ENCODE assay signal across 9 cellular contexts in genomic region chr18:49492694-49493033, GRCh38. TPM values are rescaled to one million over a fixed set of nuclear protein-coding genes. Genes with fewer than 3 reads are reported as not detected.
A peak's percentile ranks its signal among the peaks of the same experiment; 100 is the strongest.
DNase-seq lines count a peak whose midpoint lies in the region; ATAC-seq, FAIRE-seq and TF ChIP-seq lines count a peak whose summit lies in the region.
"Had no signal": no experiment of that assay in that cellular context is flagged by ENCODE, and none has a peak within 500 bp of the region (broad histone marks: within the 10 kb centered on the region; RNA-seq: fewer than 3 reads in every experiment).

No MANE protein-coding gene starts in this region.

- in situ Hi-C loops in K562 (cut with MboI) = no loop called here

- POLR2A ChIA-PET in K562 (lab: Yijun Ruan, JAX) = no interaction called here

- DNase-seq in NCI-H345 (lab: John Stamatoyannopoulos, UW) (peak; percentile 73), NCI-H345 treated with DMSO at 0.1 percent for 48 hours (lab: John Stamatoyannopoulos, UW; ENCODE audit: unreplicated experiment) (no peak), K562 (ENCODE audit: extremely low read depth in 1 of 4, low spot score in 3 of 4) (no peak), NCI-H526 treated with DMSO at 0.1 percent for 48 hours (lab: John Stamatoyannopoulos, UW) (no peak), DMS79 (lab: John Stamatoyannopoulos, UW) (no peak)

- H2AFZ ChIP-seq in K562 (ENCODE audit: low read depth, low read length) = peak overlapping the region; percentile 99

- H3K9me3 Mint-ChIP-seq in nephron = no peaks in the 10 kb centered on the region

- H3K9me3 ChIP-seq in HUES6 (ENCODE audit: control insufficient read depth, insufficient read depth, low read depth, low read length) = no peaks in the 10 kb centered on the region
- H3K9me3 ChIP-seq in K562 (replicated peaks; ENCODE audit: control insufficient read depth, insufficient read depth, low read depth, low read length) = no peaks in the 10 kb centered on the region
- H3K9me3 ChIP-seq: tibial nerve had no signal

- H3K4me3 ChIP-seq in HUES6 (ENCODE audit: low read depth, low read length) = peak overlapping the region; percentile 19; the same call in 1 of the 2 replicates
- no peak overlapping the region for H3K4me3 ChIP-seq in K562

- H3K4me1 ChIP-seq in HUES6 (ENCODE audit: control insufficient read depth, insufficient read depth, low read length) = peaks cover 28% of the 10 kb centered on the region
- peaks cover 2 to 22% of the 10 kb centered on the region in 2 experiments; a peak in 3 of 5 replicates for H3K4me1 ChIP-seq in K562 (replicated peaks in 1 of 2; ENCODE audit: control insufficient read depth in 2 of 2, insufficient read depth in 2 of 2, low read length in 2 of 2)

- peaks cover 38% of the 10 kb centered on the region for H3K79me2 ChIP-seq in K562 (ENCODE audit: control insufficient read depth, insufficient read depth, low read length)

- intact Hi-C loops in K562 (cut with micrococcal nuclease) = no loop called here

- BruUV-seq in K562 (replicated peaks; lab: Mats Ljungman, UMichigan) = no TSS peak

- no peak for TF ChIP-seq POLR2A in K562 (conservative IDR thresholded peaks at IDR 0.05)

- WGBS in K562 (ENCODE audit: insufficient coverage, low coverage, missing lambda C conversion rate) = 20% methylated on average over 6 of the region's 6 CpGs

- H3K4me1 Mint-ChIP-seq in nephron = peaks cover 53% of the 10 kb centered on the region

- ATAC-seq in K562 (no peak), HG03565 (IDR thresholded peaks at IDR 0.05; ENCODE audit: unreplicated experiment) (no peak)

- CTCF ChIA-PET in K562 (lab: Yijun Ruan, JAX; ENCODE audit: low intra/inter-chr PET ratio) = no interaction called here

- H3K4me2 ChIP-seq in K562 (ENCODE audit: insufficient read depth, low read length) = peak overlapping the region; percentile 96

- peak overlapping the region; percentile 96 to 98 (median 98) for H3K27ac Mint-ChIP-seq in nephron

- no peak for FAIRE-seq in K562 (lab: Jason Lieb, UNC)

- peak overlapping the region; percentile 32 for H3K9ac ChIP-seq in HUES6 (ENCODE audit: low read length)
- H3K9ac ChIP-seq in K562 (ENCODE audit: insufficient read depth in 1 of 2, low read depth in 2 of 2, low read length in 2 of 2) = peak overlapping the region; percentile 38 to 99; a peak in 3 of 4 replicates

- H3K9me1 ChIP-seq in K562 (ENCODE audit: control insufficient read depth, insufficient read depth, low read length) = no peaks in the 10 kb centered on the region

- H3K4me3 Mint-ChIP-seq in nephron = peak overlapping the region; percentile 90 to 99 (median 96)

- H3K27me3 ChIP-seq in HUES6 (ENCODE audit: control insufficient read depth, insufficient read depth, low read length) (no peaks in the 10 kb centered on the region), K562 (ENCODE audit: control insufficient read depth in 2 of 2, insufficient read depth in 2 of 2, low read length in 2 of 2) (no peaks in the 10 kb centered on the region)
- H3K27me3 ChIP-seq: tibial nerve had no signal

- peaks cover 12% of the 10 kb centered on the region; the same call in 1 of the 2 replicates for H4K20me1 ChIP-seq in K562 (replicated peaks; ENCODE audit: control insufficient read depth, insufficient read depth, low read length)

- H3K27ac ChIP-seq in HUES6 (ENCODE audit: low read depth, low read length) (no peak overlapping the region), K562 (ENCODE audit: extremely low read depth, low read depth, low read length) (peak overlapping the region; percentile 65)

- H3K36me3 ChIP-seq in HUES6 (ENCODE audit: control insufficient read depth, insufficient read depth, low read length) (peaks cover 43% of the 10 kb centered on the region), K562 (ENCODE audit: control insufficient read depth, insufficient read depth, low read length) (peaks cover 43% of the 10 kb centered on the region)

- peaks cover 41% of the 10 kb centered on the region for H3K36me3 Mint-ChIP-seq in nephron (ENCODE audit: low read depth)

- no peak for TF ChIP-seq EP300 in K562 (IDR thresholded peaks at IDR 0.05; ENCODE audit: low read length)

- TF ChIP-seq RAD21 in K562 (CRISPR knock-in tag; conservative IDR thresholded peaks at IDR 0.05 in 1 of 2, IDR thresholded peaks at IDR 0.05 in 1 of 2) = no peak

- peaks cover 2% of the 10 kb centered on the region for H3K27me3 Mint-ChIP-seq in nephron (ENCODE audit: low read depth)

- TF ChIP-seq CTCF in K562 (IDR thresholded peaks at IDR 0.05 in 2 of 3, conservative IDR thresholded peaks at IDR 0.05 in 1 of 3; ENCODE audit: insufficient read depth in 2 of 3, low read depth in 1 of 3, low read length in 3 of 3) (no peak), nephron (IDR thresholded peaks at IDR 0.05; ENCODE audit: unreplicated experiment in 3 of 3) (no peak)

TF ChIP-seq in K562, 482 proteins besides CTCF, POLR2A, EP300 and RAD21 (continues in another document):
- TF ChIP-seq TOE1 (IDR thresholded peaks at IDR 0.05; ENCODE audit: borderline replicate concordance) (0 out of 2 replicates have a peak, but pooled peaks have one; percentile 5), TOE1 (CRISPR knock-in tag; IDR thresholded peaks at IDR 0.05; ENCODE audit: borderline replicate concordance, low read depth) (no peak)

RNA-seq across cellular contexts. Expression of gene RPL17, which starts 0.4 kb away (rescaled TPM):
- 447 and 823 TPM in 2 replicates for total RNA-seq in K562 (2011; cell fraction: chromatin; rRNA removed; ENCODE audit: low replicate concordance)
- 475 and 541 TPM in 2 replicates for total RNA-seq in K562 (2011; cell fraction: nucleolus; rRNA removed)
- total RNA-seq in K562 (2011; cell fraction: nucleoplasm; rRNA removed) = 825 and 1,264 TPM in 2 replicates
- 1,802 and 1,882 TPM in 2 replicates for total RNA-seq in K562 (2014; rRNA removed)
- 2,908 and 3,069 TPM in 2 replicates for total RNA-seq in K562 (2014; rRNA removed; fragmentation: Illumina TruSeq; extraction: Trizol)
- total RNA-seq in K562 (2015; rRNA removed; fragmentation: Illumina TruSeq; extraction: Trizol) = 2,586 and 2,715 TPM in 2 replicates
- total RNA-seq in K562 (2021) = 1,616 and 1,743 TPM in 2 replicates
- 3,820 and 3,853 TPM in 2 replicates for polyA plus RNA-seq in K562 (2011; rRNA removed)
- 1,711 and 3,017 TPM in 2 replicates for polyA plus RNA-seq in K562 (2011; cell fraction: cytosol; rRNA removed)
- polyA plus RNA-seq in K562 (2011; cell fraction: nucleus; rRNA removed) = 903 and 1,882 TPM in 2 replicates
- polyA plus RNA-seq in K562 (2012) = 3,078 and 3,615 TPM in 2 replicates
- polyA plus RNA-seq in K562 (2014; fragmentation: Illumina TruSeq; extraction: Trizol) = 2,347 and 2,369 TPM in 2 replicates
- 1,000 to 10,000 TPM; 1,742 to 1,931 TPM for polyA plus RNA-seq in K562 (2014; fragmentation: Nextera tagmentation; extraction: Ambion mirVana)
- 2,595 and 2,810 TPM in 2 replicates for polyA plus RNA-seq in K562 (2014; rRNA removed)
- 1,907 and 2,118 TPM in 2 replicates for polyA minus RNA-seq in K562 (2011; rRNA and poly(A)+ RNA removed)
- 464 and 522 TPM in 2 replicates for polyA minus RNA-seq in K562 (2011; cell fraction: cytosol; rRNA and poly(A)+ RNA removed)
- 222 and 477 TPM in 2 replicates for polyA minus RNA-seq in K562 (2011; cell fraction: nucleus; rRNA and poly(A)+ RNA removed)

RNA-seq across cellular contexts. Expression of gene C18orf32, which starts 5.6 kb away (rescaled TPM):
- 5.0 and 10.9 TPM in 2 replicates for total RNA-seq in K562 (2011; cell fraction: chromatin; rRNA removed; ENCODE audit: low replicate concordance)
- 4.2 and 5.0 TPM in 2 replicates for total RNA-seq in K562 (2011; cell fraction: nucleolus; rRNA removed)
- 6.8 and 14.1 TPM in 2 replicates for total RNA-seq in K562 (2011; cell fraction: nucleoplasm; rRNA removed)
- 8.5 and 9.6 TPM in 2 replicates for total RNA-seq in K562 (2014; rRNA removed)
- total RNA-seq in K562 (2014; rRNA removed; fragmentation: Illumina TruSeq; extraction: Trizol) = 20.1 and 25.8 TPM in 2 replicates
- 10.5 and 14.3 TPM in 2 replicates for total RNA-seq in K562 (2015; rRNA removed; fragmentation: Illumina TruSeq; extraction: Trizol)
- total RNA-seq in K562 (2021) = 20.4 and 23.2 TPM in 2 replicates
- polyA plus RNA-seq in K562 (2011; rRNA removed) = 11.5 and 18.7 TPM in 2 replicates
- 10.0 and 11.9 TPM in 2 replicates for polyA plus RNA-seq in K562 (2011; cell fraction: cytosol; rRNA removed)
- polyA plus RNA-seq in K562 (2011; cell fraction: nucleus; rRNA removed) = 3.9 and 6.2 TPM in 2 replicates
- 12.6 and 22.2 TPM in 2 replicates for polyA plus RNA-seq in K562 (2012)
- polyA plus RNA-seq in K562 (2014; fragmentation: Illumina TruSeq; extraction: Trizol) = 17.6 and 21.2 TPM in 2 replicates
- polyA plus RNA-seq in K562 (2014; fragmentation: Nextera tagmentation; extraction: Ambion mirVana) = 10 to 100 TPM; 30.1 to 35.0 TPM
- 28.8 and 32.5 TPM in 2 replicates for polyA plus RNA-seq in K562 (2014; rRNA removed)
- polyA minus RNA-seq in K562 (2011; rRNA and poly(A)+ RNA removed) = 1.6 and 2.2 TPM in 2 replicates
- polyA minus RNA-seq in K562 (2011; cell fraction: cytosol; rRNA and poly(A)+ RNA removed) = 2.4 and 4.2 TPM in 2 replicates
- polyA minus RNA-seq in K562 (2011; cell fraction: nucleus; rRNA and poly(A)+ RNA removed) = 1.5 and 3.1 TPM in 2 replicates

RNA-seq across cellular contexts. Expression of gene DYM, which starts 32.2 kb away (rescaled TPM):
- total RNA-seq in K562 (2011; cell fraction: chromatin; rRNA removed; ENCODE audit: low replicate concordance) = 77.7 and 126 TPM in 2 replicates
- 56.0 and 58.8 TPM in 2 replicates for total RNA-seq in K562 (2011; cell fraction: nucleolus; rRNA removed)
- 42.7 and 53.3 TPM in 2 replicates for total RNA-seq in K562 (2011; cell fraction: nucleoplasm; rRNA removed)
- total RNA-seq in K562 (2014; rRNA removed) = 29.4 and 51.0 TPM in 2 replicates
- 23.9 and 29.3 TPM in 2 replicates for total RNA-seq in K562 (2014; rRNA removed; fragmentation: Illumina TruSeq; extraction: Trizol)
- total RNA-seq in K562 (2015; rRNA removed; fragmentation: Illumina TruSeq; extraction: Trizol) = 22.3 and 28.7 TPM in 2 replicates
- total RNA-seq in K562 (2021) = 40.3 and 42.4 TPM in 2 replicates
- 60.0 and 66.2 TPM in 2 replicates for polyA plus RNA-seq in K562 (2011; rRNA removed)
- 23.0 and 31.2 TPM in 2 replicates for polyA plus RNA-seq in K562 (2011; cell fraction: cytosol; rRNA removed)
- 27.0 and 29.3 TPM in 2 replicates for polyA plus RNA-seq in K562 (2011; cell fraction: nucleus; rRNA removed)
- 18.6 and 57.1 TPM in 2 replicates for polyA plus RNA-seq in K562 (2012)
- 18.3 and 22.5 TPM in 2 replicates for polyA plus RNA-seq in K562 (2014; fragmentation: Illumina TruSeq; extraction: Trizol)
- 1 to 10 TPM; 5.2 to 8.4 TPM for polyA plus RNA-seq in K562 (2014; fragmentation: Nextera tagmentation; extraction: Ambion mirVana)
- polyA plus RNA-seq in K562 (2014; rRNA removed) = 18.9 and 23.3 TPM in 2 replicates
- 64.2 and 82.7 TPM in 2 replicates for polyA minus RNA-seq in K562 (2011; rRNA and poly(A)+ RNA removed)
- polyA minus RNA-seq in K562 (2011; cell fraction: cytosol; rRNA and poly(A)+ RNA removed) = 32.9 and 33.6 TPM in 2 replicates
- polyA minus RNA-seq in K562 (2011; cell fraction: nucleus; rRNA and poly(A)+ RNA removed) = 81.0 and 89.4 TPM in 2 replicates
